1 cellular context compared by ENCODE assay signal in genomic region chr19:57362997-57363705, GRCh38.
A peak's percentile ranks its signal among the peaks of the same experiment; 100 is the strongest.
TF ChIP-seq lines count a peak whose summit lies in the region.

TRAPPC2B (plus strand) TSS chr19:57363551; CDS start chr19:57364834, 1,283 bp downstream.
ZNF547 (plus strand) TSS chr19:57363551; CDS start chr19:57368556, 5,005 bp downstream.

TF ChIP-seq in GM12878, 131 proteins besides CTCF, POLR2A, EP300 and RAD21 (continued from another document and continues in another):
- TF ChIP-seq RELB (IDR thresholded peaks at IDR 0.05; ENCODE audit: low read depth) (peak; percentile 69; the same call in 1 of the 2 replicates), SREBF2 (IDR thresholded peaks at IDR 0.05; ENCODE audit: low read length) (0 out of 2 replicates have a peak, but pooled peaks have one; percentile 18), BCL11A (IDR thresholded peaks at IDR 0.05; ENCODE audit: low read depth, low read length) (no peak), CEBPB (IDR thresholded peaks at IDR 0.05; ENCODE audit: borderline replicate concordance in 1 of 2, low read depth in 2 of 2, low read length in 2 of 2) (no peak; a peak in 1 of 4 replicates), SP1 (IDR thresholded peaks at IDR 0.05; ENCODE audit: low read depth, low read length) (peak; percentile 88), ZNF217 (IDR thresholded peaks at IDR 0.05) (no peak), HDGF (IDR thresholded peaks at IDR 0.05) (peak; percentile 80; the same call in 1 of the 2 replicates), RUNX3 (IDR thresholded peaks at IDR 0.05; ENCODE audit: low read length) (peak; percentile 76), SUZ12 (IDR thresholded peaks at IDR 0.05; ENCODE audit: unreplicated experiment) (no peak), TARDBP (IDR thresholded peaks at IDR 0.05; ENCODE audit: borderline replicate concordance) (0 out of 2 replicates have a peak, but pooled peaks have one; percentile 9), HCFC1 (IDR thresholded peaks at IDR 0.05; ENCODE audit: low read length) (peak; percentile 90), FOXK2 (IDR thresholded peaks at IDR 0.05) (peak; percentile 62), GABPA (IDR thresholded peaks at IDR 0.05; ENCODE audit: low read depth) (peak; percentile 96), IKZF1 (conservative IDR thresholded peaks at IDR 0.05) (peak; percentile 95), TCF12 (IDR thresholded peaks at IDR 0.05; ENCODE audit: low read depth, low read length) (0 out of 2 replicates have a peak, but pooled peaks have one; percentile 2), SRF (IDR thresholded peaks at IDR 0.05; ENCODE audit: low read depth in 2 of 2, low read length in 2 of 2) (peak; percentile 89 to 96), SMAD1 (IDR thresholded peaks at IDR 0.05; ENCODE audit: low read depth, partially characterized antibody) (no peak), SMC3 (IDR thresholded peaks at IDR 0.05; ENCODE audit: borderline replicate concordance, low read length) (no peak), MYB (IDR thresholded peaks at IDR 0.05; ENCODE audit: borderline replicate concordance, low read depth, low read length) (no peak), E2F4 (IDR thresholded peaks at IDR 0.05; ENCODE audit: low read depth, low read length) (no peak), FOXM1 (IDR thresholded peaks at IDR 0.05; ENCODE audit: low read depth, low read length) (no peak), PML (IDR thresholded peaks at IDR 0.05; ENCODE audit: low read length) (peak; percentile 74; the same call in 1 of the 2 replicates), SREBF1 (IDR thresholded peaks at IDR 0.05; ENCODE audit: low read length) (peak; percentile 74), BMI1 (IDR thresholded peaks at IDR 0.05; ENCODE audit: borderline replicate concordance) (no peak), NFIC (IDR thresholded peaks at IDR 0.05; ENCODE audit: low read depth, low read length) (no peak; the same call in 1 of the 2 replicates), MLLT1 (IDR thresholded peaks at IDR 0.05) (peak; percentile 97), RELA (IDR thresholded peaks at IDR 0.05; ENCODE audit: borderline replicate concordance, partially characterized antibody) (peak; percentile 83), RCOR1 (conservative IDR thresholded peaks at IDR 0.05; ENCODE audit: low read depth, low read length) (no peak), MXI1 (IDR thresholded peaks at IDR 0.05; ENCODE audit: low read depth, low read length) (0 out of 2 replicates have a peak, but pooled peaks have one; percentile 41), BACH1 (IDR thresholded peaks at IDR 0.05; ENCODE audit: borderline replicate concordance) (peak; percentile 12; the same call in 1 of the 2 replicates), CREB1 (IDR thresholded peaks at IDR 0.05; ENCODE audit: low read depth) (peak; percentile 100), PAX5 (IDR thresholded peaks at IDR 0.05; ENCODE audit: borderline replicate concordance, low read depth, low read length) (peak; percentile 74; the same call in 1 of the 2 replicates), JUND (IDR thresholded peaks at IDR 0.05; ENCODE audit: low read depth, low read length) (peak; percentile 92), USF1 (IDR thresholded peaks at IDR 0.05; ENCODE audit: borderline replicate concordance, extremely low read length, insufficient read depth, low read depth, low read length) (no peak), EGR1 (IDR thresholded peaks at IDR 0.05; ENCODE audit: borderline replicate concordance in 1 of 2, low read depth in 2 of 2, low read length in 2 of 2) (peak in 1 of 2 experiments; percentile 98; a peak in 1 of 3 replicates), YY1 (IDR thresholded peaks at IDR 0.05; ENCODE audit: low read depth, low read length) (peak; percentile 90), NBN (IDR thresholded peaks at IDR 0.05) (peak; percentile 100), IRF5 (IDR thresholded peaks at IDR 0.05; ENCODE audit: borderline replicate concordance) (no peak), ZBTB40 (IDR thresholded peaks at IDR 0.05; ENCODE audit: borderline replicate concordance) (peak; percentile 96)
- TF ChIP-seq, protein P1, sequence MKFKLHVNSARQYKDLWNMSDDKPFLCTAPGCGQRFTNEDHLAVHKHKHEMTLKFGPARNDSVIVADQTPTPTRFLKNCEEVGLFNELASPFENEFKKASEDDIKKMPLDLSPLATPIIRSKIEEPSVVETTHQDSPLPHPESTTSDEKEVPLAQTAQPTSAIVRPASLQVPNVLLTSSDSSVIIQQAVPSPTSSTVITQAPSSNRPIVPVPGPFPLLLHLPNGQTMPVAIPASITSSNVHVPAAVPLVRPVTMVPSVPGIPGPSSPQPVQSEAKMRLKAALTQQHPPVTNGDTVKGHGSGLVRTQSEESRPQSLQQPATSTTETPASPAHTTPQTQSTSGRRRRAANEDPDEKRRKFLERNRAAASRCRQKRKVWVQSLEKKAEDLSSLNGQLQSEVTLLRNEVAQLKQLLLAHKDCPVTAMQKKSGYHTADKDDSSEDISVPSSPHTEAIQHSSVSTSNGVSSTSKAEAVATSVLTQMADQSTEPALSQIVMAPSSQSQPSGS (IDR thresholded peaks at IDR 0.05; ENCODE audit: low read length) = peak; percentile 80; the same call in 1 of the 2 replicates
- TF ChIP-seq, protein P2, sequence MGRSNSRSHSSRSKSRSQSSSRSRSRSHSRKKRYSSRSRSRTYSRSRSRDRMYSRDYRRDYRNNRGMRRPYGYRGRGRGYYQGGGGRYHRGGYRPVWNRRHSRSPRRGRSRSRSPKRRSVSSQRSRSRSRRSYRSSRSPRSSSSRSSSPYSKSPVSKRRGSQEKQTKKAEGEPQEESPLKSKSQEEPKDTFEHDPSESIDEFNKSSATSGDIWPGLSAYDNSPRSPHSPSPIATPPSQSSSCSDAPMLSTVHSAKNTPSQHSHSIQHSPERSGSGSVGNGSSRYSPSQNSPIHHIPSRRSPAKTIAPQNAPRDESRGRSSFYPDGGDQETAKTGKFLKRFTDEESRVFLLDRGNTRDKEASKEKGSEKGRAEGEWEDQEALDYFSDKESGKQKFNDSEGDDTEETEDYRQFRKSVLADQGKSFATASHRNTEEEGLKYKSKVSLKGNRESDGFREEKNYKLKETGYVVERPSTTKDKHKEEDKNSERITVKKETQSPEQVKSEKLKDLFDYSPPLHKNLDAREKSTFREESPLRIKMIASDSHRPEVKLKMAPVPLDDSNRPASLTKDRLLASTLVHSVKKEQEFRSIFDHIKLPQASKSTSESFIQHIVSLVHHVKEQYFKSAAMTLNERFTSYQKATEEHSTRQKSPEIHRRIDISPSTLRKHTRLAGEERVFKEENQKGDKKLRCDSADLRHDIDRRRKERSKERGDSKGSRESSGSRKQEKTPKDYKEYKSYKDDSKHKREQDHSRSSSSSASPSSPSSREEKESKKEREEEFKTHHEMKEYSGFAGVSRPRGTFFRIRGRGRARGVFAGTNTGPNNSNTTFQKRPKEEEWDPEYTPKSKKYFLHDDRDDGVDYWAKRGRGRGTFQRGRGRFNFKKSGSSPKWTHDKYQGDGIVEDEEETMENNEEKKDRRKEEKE (IDR thresholded peaks at IDR 0.05) = no peak
- TF ChIP-seq, protein P3, sequence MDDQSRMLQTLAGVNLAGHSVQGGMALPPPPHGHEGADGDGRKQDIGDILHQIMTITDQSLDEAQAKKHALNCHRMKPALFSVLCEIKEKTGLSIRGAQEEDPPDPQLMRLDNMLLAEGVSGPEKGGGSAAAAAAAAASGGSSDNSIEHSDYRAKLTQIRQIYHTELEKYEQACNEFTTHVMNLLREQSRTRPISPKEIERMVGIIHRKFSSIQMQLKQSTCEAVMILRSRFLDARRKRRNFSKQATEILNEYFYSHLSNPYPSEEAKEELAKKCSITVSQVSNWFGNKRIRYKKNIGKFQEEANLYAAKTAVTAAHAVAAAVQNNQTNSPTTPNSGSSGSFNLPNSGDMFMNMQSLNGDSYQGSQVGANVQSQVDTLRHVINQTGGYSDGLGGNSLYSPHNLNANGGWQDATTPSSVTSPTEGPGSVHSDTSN (IDR thresholded peaks at IDR 0.05; ENCODE audit: insufficient replicate concordance, low read depth, low read length) = no peak
